Comparison of ENCODE assay signal across 1 cellular context in the genomic region with DNA sequence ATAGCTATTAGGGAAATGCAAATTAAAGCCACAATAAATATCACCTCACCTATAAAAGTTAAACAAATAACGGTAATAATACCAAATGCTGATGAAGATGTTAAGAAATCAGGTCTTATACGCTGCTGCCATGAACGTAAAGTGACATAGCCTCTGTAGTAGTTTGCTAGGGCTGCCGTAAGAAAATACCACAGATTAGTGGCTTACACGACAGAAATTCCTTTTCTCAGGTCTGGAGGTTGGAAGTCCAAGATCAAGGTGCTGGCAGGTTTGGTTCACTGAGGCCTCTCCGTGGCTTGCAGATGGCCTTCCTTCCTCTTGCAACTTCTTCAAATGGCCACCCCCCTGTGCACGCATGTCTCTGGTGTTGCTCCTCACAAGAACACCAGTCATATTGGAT.
TF ChIP-seq lines count a peak whose summit lies in the region.

No MANE protein-coding gene starts in this region.

TF ChIP-seq in HEK293, 187 proteins besides CTCF, POLR2A, EP300 and RAD21:
- TF ChIP-seq, protein P1, sequence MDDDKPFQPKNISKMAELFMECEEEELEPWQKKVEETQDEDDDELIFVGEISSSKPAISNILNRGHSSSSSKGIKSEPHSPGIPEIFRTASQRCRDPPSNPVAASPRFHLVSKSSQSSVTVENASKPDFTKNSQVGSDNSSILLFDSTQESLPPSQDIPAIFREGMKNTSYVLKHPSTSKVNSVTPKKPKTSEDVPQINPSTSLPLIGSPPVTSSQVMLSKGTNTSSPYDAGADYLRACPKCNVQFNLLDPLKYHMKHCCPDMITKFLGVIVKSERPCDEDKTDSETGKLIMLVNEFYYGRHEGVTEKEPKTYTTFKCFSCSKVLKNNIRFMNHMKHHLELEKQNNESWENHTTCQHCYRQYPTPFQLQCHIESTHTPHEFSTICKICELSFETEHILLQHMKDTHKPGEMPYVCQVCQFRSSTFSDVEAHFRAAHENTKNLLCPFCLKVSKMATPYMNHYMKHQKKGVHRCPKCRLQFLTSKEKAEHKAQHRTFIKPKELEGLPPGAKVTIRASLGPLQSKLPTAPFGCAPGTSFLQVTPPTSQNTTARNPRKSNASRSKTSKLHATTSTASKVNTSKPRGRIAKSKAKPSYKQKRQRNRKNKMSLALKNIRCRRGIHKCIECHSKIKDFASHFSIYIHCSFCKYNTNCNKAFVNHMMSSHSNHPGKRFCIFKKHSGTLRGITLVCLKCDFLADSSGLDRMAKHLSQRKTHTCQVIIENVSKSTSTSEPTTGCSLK (tag by site-specific recombination; IDR thresholded peaks at IDR 0.05): no peak
- TF ChIP-seq MEIS1 (CRISPR knock-in tag; IDR thresholded peaks at IDR 0.05; ENCODE audit: borderline replicate concordance) (no peak), ZNF548 (tag by site-specific recombination; IDR thresholded peaks at IDR 0.05) (peak; percentile 84)
- TF ChIP-seq, protein P2, sequence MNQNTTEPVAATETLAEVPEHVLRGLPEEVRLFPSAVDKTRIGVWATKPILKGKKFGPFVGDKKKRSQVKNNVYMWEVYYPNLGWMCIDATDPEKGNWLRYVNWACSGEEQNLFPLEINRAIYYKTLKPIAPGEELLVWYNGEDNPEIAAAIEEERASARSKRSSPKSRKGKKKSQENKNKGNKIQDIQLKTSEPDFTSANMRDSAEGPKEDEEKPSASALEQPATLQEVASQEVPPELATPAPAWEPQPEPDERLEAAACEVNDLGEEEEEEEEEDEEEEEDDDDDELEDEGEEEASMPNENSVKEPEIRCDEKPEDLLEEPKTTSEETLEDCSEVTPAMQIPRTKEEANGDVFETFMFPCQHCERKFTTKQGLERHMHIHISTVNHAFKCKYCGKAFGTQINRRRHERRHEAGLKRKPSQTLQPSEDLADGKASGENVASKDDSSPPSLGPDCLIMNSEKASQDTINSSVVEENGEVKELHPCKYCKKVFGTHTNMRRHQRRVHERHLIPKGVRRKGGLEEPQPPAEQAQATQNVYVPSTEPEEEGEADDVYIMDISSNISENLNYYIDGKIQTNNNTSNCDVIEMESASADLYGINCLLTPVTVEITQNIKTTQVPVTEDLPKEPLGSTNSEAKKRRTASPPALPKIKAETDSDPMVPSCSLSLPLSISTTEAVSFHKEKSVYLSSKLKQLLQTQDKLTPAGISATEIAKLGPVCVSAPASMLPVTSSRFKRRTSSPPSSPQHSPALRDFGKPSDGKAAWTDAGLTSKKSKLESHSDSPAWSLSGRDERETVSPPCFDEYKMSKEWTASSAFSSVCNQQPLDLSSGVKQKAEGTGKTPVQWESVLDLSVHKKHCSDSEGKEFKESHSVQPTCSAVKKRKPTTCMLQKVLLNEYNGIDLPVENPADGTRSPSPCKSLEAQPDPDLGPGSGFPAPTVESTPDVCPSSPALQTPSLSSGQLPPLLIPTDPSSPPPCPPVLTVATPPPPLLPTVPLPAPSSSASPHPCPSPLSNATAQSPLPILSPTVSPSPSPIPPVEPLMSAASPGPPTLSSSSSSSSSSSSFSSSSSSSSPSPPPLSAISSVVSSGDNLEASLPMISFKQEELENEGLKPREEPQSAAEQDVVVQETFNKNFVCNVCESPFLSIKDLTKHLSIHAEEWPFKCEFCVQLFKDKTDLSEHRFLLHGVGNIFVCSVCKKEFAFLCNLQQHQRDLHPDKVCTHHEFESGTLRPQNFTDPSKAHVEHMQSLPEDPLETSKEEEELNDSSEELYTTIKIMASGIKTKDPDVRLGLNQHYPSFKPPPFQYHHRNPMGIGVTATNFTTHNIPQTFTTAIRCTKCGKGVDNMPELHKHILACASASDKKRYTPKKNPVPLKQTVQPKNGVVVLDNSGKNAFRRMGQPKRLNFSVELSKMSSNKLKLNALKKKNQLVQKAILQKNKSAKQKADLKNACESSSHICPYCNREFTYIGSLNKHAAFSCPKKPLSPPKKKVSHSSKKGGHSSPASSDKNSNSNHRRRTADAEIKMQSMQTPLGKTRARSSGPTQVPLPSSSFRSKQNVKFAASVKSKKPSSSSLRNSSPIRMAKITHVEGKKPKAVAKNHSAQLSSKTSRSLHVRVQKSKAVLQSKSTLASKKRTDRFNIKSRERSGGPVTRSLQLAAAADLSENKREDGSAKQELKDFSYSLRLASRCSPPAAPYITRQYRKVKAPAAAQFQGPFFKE (tag by site-specific recombination; IDR thresholded peaks at IDR 0.05; ENCODE audit: borderline replicate concordance): no peak
